8 cellular contexts compared by ENCODE assay signal in genomic region chr2:10407841-10408648, GRCh38. TPM values are rescaled to one million over a fixed set of nuclear protein-coding genes. Genes with fewer than 3 reads are reported as not detected.
DNase-seq lines count a peak whose midpoint lies in the region; ATAC-seq and TF ChIP-seq lines count a peak whose summit lies in the region.

No MANE protein-coding gene starts in this region.

- H3K36me3 ChIP-seq in ACC112 (ENCODE audit: insufficient read depth, low read length): peaks cover 6% of the 10 kb centered on the region; the same call in 1 of the 2 replicates
- no peaks in the 10 kb centered on the region for H3K36me3 ChIP-seq in adrenal gland (replicated peaks in 1 of 2)

- H3K4me3 ChIP-seq in ACC112 (ENCODE audit: low read depth, low read length) (peak overlapping the region; percentile 26; the same call in 1 of the 2 replicates), adrenal gland (no peak overlapping the region)

- TF ChIP-seq CTCF in adrenal gland (IDR thresholded peaks at IDR 0.05): no peak

- WGBS in adrenal gland, 4 donors: 36 to 49% (median 44%) methylated on average over 9 to 11 of the region's 11 CpGs

- peak overlapping the region; percentile 79 for H3K27ac ChIP-seq in ACC112 (ENCODE audit: low read depth, low read length)
- peak overlapping the region; percentile 60 to 86 (median 66) for H3K27ac ChIP-seq in adrenal gland

- H2AFZ ChIP-seq in ACC112 (ENCODE audit: low read length, unreplicated experiment): no peak overlapping the region

- H3K9me3 ChIP-seq in adrenal gland (replicated peaks in 1 of 3): no peaks in the 10 kb centered on the region

- H3K79me2 ChIP-seq in ACC112 (ENCODE audit: control insufficient read depth, insufficient read depth, low read length, unreplicated experiment): peaks cover 4% of the 10 kb centered on the region

- ATAC-seq in GM19025 (IDR thresholded peaks at IDR 0.05; ENCODE audit: low read depth, unreplicated experiment) (peak; percentile 31), HG03521 (IDR thresholded peaks at IDR 0.05; ENCODE audit: unreplicated experiment) (peak; percentile 37), HG02840 (IDR thresholded peaks at IDR 0.05; ENCODE audit: low FRiP score, unreplicated experiment) (no peak)

- DNase-seq in SW 1271 (lab: John Stamatoyannopoulos, UW) (peak; percentile 97 to 99), adrenal gland (peak; percentile 84 to 97 (median 93)), islet precursor cell (peak; percentile 86)
- DNase-seq in stimulated activated CD8-positive, alpha-beta memory T cell treated with anti-CD3 and anti-CD28 coated beads, Interleukin-15, amount 100 ng/mL, for 24 hours (ENCODE audit: low read depth): peak; percentile 27

- H3K27me3 ChIP-seq in ACC112 (ENCODE audit: insufficient read depth, low read length) (no peaks in the 10 kb centered on the region), adrenal gland (no peaks in the 10 kb centered on the region)

- peak in 1 of 2 donors; percentile 20 for TF ChIP-seq POLR2A in adrenal gland (IDR thresholded peaks at IDR 0.05)

- intact Hi-C loops in adrenal gland (cut with DNase I): no loop called here

- H3K4me1 ChIP-seq in ACC112 (ENCODE audit: control insufficient read depth, insufficient read depth, low read length, unreplicated experiment): peaks cover 54% of the 10 kb centered on the region
- H3K4me1 ChIP-seq in adrenal gland (replicated peaks in 1 of 2): peaks cover 37 to 49% of the 10 kb centered on the region in 2 donors

RNA-seq across cellular contexts. Expression of gene ODC1, which starts 40.1 kb away (rescaled TPM):
- 10 to 100 TPM; 11.0 to 74.0 (median 23.1) TPM for total RNA-seq in adrenal gland
- polyA plus RNA-seq in adrenal gland: 100 to 1,000 TPM in 1 of 3 donors, 10 to 100 TPM in 1, 1 to 10 TPM in 1; 6.4 to 204 (median 10.2) TPM

Comparison
In these comparisons a context has a peak if more than half of its experiments do, and no peak if none do; other contexts are left out.
1. DNase-seq: peak in every context shown above with its lines; median percentile 98 in SW 1271; 93 in adrenal gland; 86 in islet precursor cell; 27 in stimulated activated CD8-positive, alpha-beta memory T cell treated with anti-CD3 and anti-CD28 coated beads, Interleukin-15, amount 100 ng/mL, for 24 hours.